Comparison of ENCODE assay signal across 1 cellular context in the genomic region with DNA sequence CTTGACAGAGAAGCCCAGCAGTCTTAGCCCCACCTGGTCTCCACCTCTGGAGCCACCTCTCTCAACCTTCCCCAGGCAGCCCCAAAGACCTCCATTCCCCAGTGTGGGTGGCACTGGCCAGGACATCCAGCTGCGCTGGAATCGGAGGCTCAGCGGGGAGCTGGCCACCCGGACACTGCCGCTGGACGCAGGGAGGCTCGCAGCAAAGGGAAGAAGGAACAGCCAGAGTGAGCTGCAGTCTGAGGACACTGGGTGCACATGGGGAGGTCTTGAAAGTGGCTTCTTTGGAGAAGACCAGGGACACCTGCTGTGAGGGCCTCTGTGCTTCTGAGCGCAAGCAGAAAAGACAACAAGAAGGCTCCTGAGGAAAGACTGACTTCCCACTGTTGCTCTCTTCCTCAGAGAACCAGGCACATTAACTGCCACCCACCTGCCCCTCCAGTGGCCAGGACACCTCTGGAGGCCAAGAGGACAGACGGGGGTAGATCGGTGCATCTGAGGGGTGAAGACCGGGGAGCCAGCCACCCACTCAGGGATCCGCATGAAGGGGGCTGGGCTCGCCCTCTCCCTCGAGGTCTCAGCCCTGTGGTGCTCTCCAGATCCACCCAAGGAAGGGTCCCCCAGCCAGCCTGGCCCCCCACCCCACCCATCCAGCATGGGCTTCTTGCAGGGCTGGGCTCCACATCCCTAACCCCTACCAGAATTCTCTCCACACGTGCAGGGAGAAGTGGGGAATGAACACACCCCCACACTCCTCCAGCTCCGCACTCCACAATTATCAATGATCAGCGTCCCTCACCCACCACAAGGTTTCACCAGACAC.
TF ChIP-seq lines count a peak whose summit lies in the region.

No MANE protein-coding gene starts in this region.

TF ChIP-seq in SK-N-SH treated with all-trans-retinoic acid at 6 μM for 48 hours, 23 proteins besides CTCF, POLR2A, EP300 and RAD21 (continued from another document):
- TF ChIP-seq POU6F1 (CRISPR knock-in tag; IDR thresholded peaks at IDR 0.05; ENCODE audit: borderline replicate concordance, low read depth) (no peak), TCF4 (CRISPR knock-in tag; IDR thresholded peaks at IDR 0.05; ENCODE audit: borderline replicate concordance) (no peak), ARNTL (CRISPR knock-in tag; IDR thresholded peaks at IDR 0.05; ENCODE audit: borderline replicate concordance, low read depth) (no peak), SNAI2 (CRISPR knock-in tag; IDR thresholded peaks at IDR 0.05) (no peak), RARB (CRISPR knock-in tag; IDR thresholded peaks at IDR 0.05) (no peak), PATZ1 (CRISPR knock-in tag; IDR thresholded peaks at IDR 0.05; ENCODE audit: borderline replicate concordance) (no peak)
